In genomic region chr17:76670708-76671122, GRCh38 we compare ENCODE assay signal across 9 cellular contexts. TPM values are rescaled to one million over a fixed set of nuclear protein-coding genes. Genes with fewer than 3 reads are reported as not detected.
DNase-seq lines count a peak whose midpoint lies in the region; ATAC-seq and TF ChIP-seq lines count a peak whose summit lies in the region.
"Had no signal": no experiment of that assay in that cellular context is flagged by ENCODE, and none has a peak within 500 bp of the region (broad histone marks: within the 10 kb centered on the region; RNA-seq: fewer than 3 reads in every experiment).

No MANE protein-coding gene starts in this region.

- no peaks in the 10 kb centered on the region for H3K36me3 ChIP-seq in SK-N-MC (ENCODE audit: insufficient read depth, low read length)
- H3K36me3 ChIP-seq in gastroesophageal sphincter = peaks cover 0 to 21% of the 10 kb centered on the region in 2 donors
- no peaks in the 10 kb centered on the region for H3K36me3 ChIP-seq in skeletal muscle tissue (ENCODE audit: control insufficient read depth in 3 of 3, insufficient read depth in 3 of 3, low read length in 3 of 3)

- H3K27ac ChIP-seq in SK-N-MC (no peak overlapping the region; the same call in 1 of the 2 replicates), gastroesophageal sphincter (peak overlapping the region in 3 of 4 donors; percentile 83 to 87 (median 86)), skeletal muscle tissue (ENCODE audit: low read depth, low read length) (no peak overlapping the region)

- no peak for TF ChIP-seq EP300 in gastroesophageal sphincter (IDR thresholded peaks at IDR 0.05)

- H3K27me3 ChIP-seq in gastroesophageal sphincter = no peaks in the 10 kb centered on the region
- H3K27me3 ChIP-seq in skeletal muscle tissue (ENCODE audit: control insufficient read depth in 3 of 3, insufficient read depth in 3 of 3, low read length in 3 of 3) = no peaks in the 10 kb centered on the region

- 60% methylated on average over 7 of the region's 9 CpGs; no CpG with 5 or more reads in 1 of the 2 donors for WGBS in gastroesophageal sphincter (ENCODE audit: low coverage in 1 of 2), 2 donors

- H3K4me1 ChIP-seq in gastroesophageal sphincter = peaks cover 2 to 22% (median 4%) of the 10 kb centered on the region in 3 donors
- peaks cover 12 to 15% (median 13%) of the 10 kb centered on the region in 3 donors for H3K4me1 ChIP-seq in skeletal muscle tissue (ENCODE audit: control insufficient read depth in 3 of 3, insufficient read depth in 3 of 3, low read length in 3 of 3)

- no peak for TF ChIP-seq CTCF in gastroesophageal sphincter (IDR thresholded peaks at IDR 0.05)

- DNase-seq in NCI-H1436 treated with DMSO at 0.1 percent for 48 hours (lab: John Stamatoyannopoulos, UW) (peak; percentile 32), NCI-H1436 (lab: John Stamatoyannopoulos, UW) (no peak), SK-N-MC (ENCODE audit: low read depth, low spot score) (no peak), left lobe of liver (ENCODE audit: low spot score) (no peak), GM03348 (ENCODE audit: low spot score) (no peak)

- TF ChIP-seq POLR2A in gastroesophageal sphincter (IDR thresholded peaks at IDR 0.05) = no peak

- ATAC-seq in gastroesophageal sphincter = no peak
- ATAC-seq in left lobe of liver = no peak
- ATAC-seq in HG03108 (IDR thresholded peaks at IDR 0.05; ENCODE audit: unreplicated experiment) = no peak

- H3K4me3 ChIP-seq in SK-N-MC (peak overlapping the region; percentile 99), gastroesophageal sphincter (no peak overlapping the region), skeletal muscle tissue (ENCODE audit: low read length in 3 of 3) (peak overlapping the region; percentile 79 to 82 (median 82))

- H3K9me3 ChIP-seq in SK-N-MC (ENCODE audit: low read depth, low read length) (no peaks in the 10 kb centered on the region), gastroesophageal sphincter (no peaks in the 10 kb centered on the region), skeletal muscle tissue (ENCODE audit: control insufficient read depth in 3 of 3, low read length in 3 of 3) (no peaks in the 10 kb centered on the region)

- H3K9ac ChIP-seq in SK-N-MC (ENCODE audit: insufficient read length) (no peak overlapping the region), skeletal muscle tissue (ENCODE audit: low read depth in 1 of 3, low read length in 3 of 3) (peak overlapping the region in 1 of 3 donors; percentile 98)

RNA-seq across cellular contexts. Expression of gene ST6GALNAC1, which starts 27.2 kb away (rescaled TPM):
- 1 to 10 TPM in 3 of 4 donors, under 1 TPM in 1; 0.47 to 9.6 (median 3.7) TPM for total RNA-seq in gastroesophageal sphincter
- total RNA-seq in skeletal muscle tissue = not detected
- total RNA-seq in left lobe of liver = 0.75 TPM
- total RNA-seq: kidney epithelial cell had no signal

RNA-seq across cellular contexts. Expression of gene MXRA7, which starts 40.0 kb away (rescaled TPM):
- total RNA-seq in gastroesophageal sphincter = 100 to 1,000 TPM; 333 to 451 (median 412) TPM
- total RNA-seq in skeletal muscle tissue = 75.7 TPM
- total RNA-seq in left lobe of liver = 9.3 TPM

RNA-seq across cellular contexts. Expression of gene JMJD6, which starts 55.7 kb away (rescaled TPM):
- total RNA-seq in gastroesophageal sphincter (10 to 100 TPM; 39.0 to 53.8 (median 47.2) TPM), skeletal muscle tissue (6.8 TPM), left lobe of liver (11.3 TPM)

RNA-seq across cellular contexts. Expression of gene METTL23, which starts 55.9 kb away (rescaled TPM):
- total RNA-seq in gastroesophageal sphincter (10 to 100 TPM; 19.2 to 52.6 (median 25.1) TPM), skeletal muscle tissue (19.3 TPM), left lobe of liver (17.5 TPM)

Comparison
In these comparisons a context has a peak if more than half of its experiments do, and no peak if none do; other contexts are left out.
1. H3K27ac ChIP-seq: peak in gastroesophageal sphincter (3 of 4); none in SK-N-MC (single experiment) and skeletal muscle tissue (single experiment).
2. H3K4me3 ChIP-seq: peak in SK-N-MC (single experiment) and skeletal muscle tissue (3 of 3); none in gastroesophageal sphincter (0 of 2).